31 cellular contexts compared by ENCODE assay signal in the genomic region with DNA sequence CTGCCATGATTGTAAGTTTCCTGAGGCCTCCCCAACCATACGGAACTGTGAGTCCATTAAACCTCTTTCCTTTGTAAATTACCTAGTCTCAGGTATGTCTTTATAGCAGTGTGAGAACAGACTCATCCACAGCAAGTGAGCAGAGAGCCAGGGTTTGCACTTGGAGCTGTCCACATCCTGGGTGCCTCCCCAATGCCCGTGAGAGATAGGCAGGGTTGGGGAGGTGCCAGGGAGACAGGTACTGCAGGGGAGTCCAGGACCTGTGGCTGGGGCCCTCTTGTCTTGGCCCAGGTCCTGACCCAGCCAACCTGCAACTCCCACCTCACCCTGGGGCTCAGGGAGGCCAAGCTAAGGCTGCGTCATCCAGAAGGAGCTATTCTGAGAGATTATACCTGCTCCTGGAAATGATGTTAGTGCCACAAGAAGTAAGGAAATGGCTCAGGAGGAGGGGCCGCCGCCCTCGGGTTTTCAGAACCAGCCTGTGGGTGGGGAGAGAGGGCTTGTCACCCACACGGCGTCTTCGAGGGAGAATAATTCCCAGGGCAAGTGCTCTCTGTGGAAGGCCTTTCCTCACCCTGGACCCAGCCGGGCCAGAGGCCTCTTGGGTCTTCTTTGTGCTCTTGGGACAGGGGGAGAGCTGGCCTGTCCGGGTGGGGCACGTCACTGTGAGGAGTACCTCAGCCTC.
"Had no signal": no experiment of that assay in that cellular context is flagged by ENCODE, and none has a peak within 500 bp of the region (broad histone marks: within the 10 kb centered on the region; RNA-seq: fewer than 3 reads in every experiment).

No MANE protein-coding gene starts in this region.

- DNase-seq: activated CD4-positive, alpha-beta T cell treated with anti-CD3 and anti-CD28 coated beads for 48 hours; activated CD4-positive, alpha-beta T cell treated with anti-CD3 and anti-CD28 coated beads, Interleukin-2, amount 50 U/mL, for 48 hours; activated CD4-positive, CD25-positive, alpha-beta regulatory T cell treated with anti-CD3 and anti-CD28 coated beads, Interleukin-2, amount 50 U/mL, for 72 hours; activated CD8-positive, alpha-beta memory T cell treated with anti-CD3 and anti-CD28 coated beads, Interleukin-2, amount 10 ng/mL, durations not matched to agents 7 days and 5 days; activated effector memory CD4-positive, alpha-beta T cell treated with Interleukin-2 at 50 U/mL for 16 hours; activated naive CD4-positive, alpha-beta T cell; activated naive CD8-positive, alpha-beta T cell treated with anti-CD3 and anti-CD28 coated beads, Interleukin-2, amount 50 U/mL, for 24 hours; activated T-cell treated with anti-CD3 and anti-CD28 coated beads, Interleukin-2, amount 50 U/mL, for 24 hours; amniotic stem cell; body of pancreas; Karpas-422; MM.1S; NCI-H1105; NCI-H1436; NCI-H1694 treated with DMSO at 0.1 percent for 48 hours; NCI-H2029 treated with DMSO at 0.1 percent for 48 hours; NCI-H345; NCI-H510A; NCI-H526 treated with DMSO at 0.1 percent for 48 hours; NCI-H82; OCI-M1; RPMI8226; SHP77; SW 1271 had no signal

- H3K36me3 ChIP-seq: ascending aorta, SJSA1 had no signal

- H3K9me3 ChIP-seq: ascending aorta, body of pancreas, SJSA1 had no signal

- H3K36me3 Mint-ChIP-seq: activated CD8-positive, alpha-beta memory T cell treated with anti-CD3 and anti-CD28 coated beads, Interleukin-2, amount 10 ng/mL, durations not matched to agents 7 days and 5 days; activated naive CD4-positive, alpha-beta T cell treated with anti-CD3 and anti-CD28 coated beads, Interleukin-2, amount 50 U/mL, for 72 hours had no signal

- H3K9me3 Mint-ChIP-seq: activated naive CD8-positive, alpha-beta T cell treated with anti-CD3 and anti-CD28 coated beads, Interleukin-2, amount 50 U/mL, for 24 hours; activated T-cell treated with anti-CD3 and anti-CD28 coated beads, Interleukin-2, amount 50 U/mL, for 24 hours; activated T-helper 1 cell treated with anti-CD3 and anti-CD28 coated beads, Interleukin-12 subunit alpha, Interleukin-12 subunit beta, Interleukin-2, Interleukin-4 antibody, amounts not matched to agents 30 ng/mL and 10 ng/mL and 1 ng/mL, durations not matched to agents 14 hours and 24 hours and 36 hours; T-helper 1 cell treated with Interleukin-12 subunit alpha and Interleukin-12 subunit beta and Interleukin-4 antibody, amounts not matched to agents 30 μg/mL and 1 μg/mL, for 36 hours had no signal

- ATAC-seq: activated CD8-positive, alpha-beta memory T cell treated with anti-CD3 and anti-CD28 coated beads, Interleukin-2, amount 10 ng/mL, durations not matched to agents 7 days and 5 days; activated naive CD4-positive, alpha-beta T cell treated with anti-CD3 and anti-CD28 coated beads, Interleukin-2, amount 50 U/mL, for 72 hours; activated naive CD8-positive, alpha-beta T cell treated with anti-CD3 and anti-CD28 coated beads, Interleukin-2, amount 50 U/mL, for 24 hours; body of pancreas; Panc1; SK-N-SH treated with all-trans-retinoic acid at 6 μM for 48 hours had no signal

- H3K27ac ChIP-seq: ascending aorta, body of pancreas, SJSA1 had no signal

- H3K4me1 ChIP-seq: SJSA1 had no signal

- H3K27ac Mint-ChIP-seq: activated CD8-positive, alpha-beta memory T cell treated with anti-CD3 and anti-CD28 coated beads, Interleukin-2, amount 10 ng/mL, durations not matched to agents 7 days and 5 days; activated naive CD4-positive, alpha-beta T cell treated with anti-CD3 and anti-CD28 coated beads, Interleukin-2, amount 50 U/mL, for 72 hours; activated naive CD8-positive, alpha-beta T cell treated with anti-CD3 and anti-CD28 coated beads, Interleukin-2, amount 50 U/mL, for 24 hours; activated T-cell treated with anti-CD3 and anti-CD28 coated beads, Interleukin-2, amount 50 U/mL, for 24 hours; activated T-helper 1 cell treated with anti-CD3 and anti-CD28 coated beads, Interleukin-12 subunit alpha, Interleukin-12 subunit beta, Interleukin-2, Interleukin-4 antibody, amounts not matched to agents 30 ng/mL and 10 ng/mL and 1 ng/mL, durations not matched to agents 14 hours and 24 hours and 36 hours; T-helper 1 cell treated with Interleukin-12 subunit alpha and Interleukin-12 subunit beta and Interleukin-4 antibody, amounts not matched to agents 30 μg/mL and 1 μg/mL, for 36 hours had no signal

- H3K27me3 Mint-ChIP-seq: activated CD8-positive, alpha-beta memory T cell treated with anti-CD3 and anti-CD28 coated beads, Interleukin-2, amount 10 ng/mL, durations not matched to agents 7 days and 5 days had no signal

- H3K4me3 Mint-ChIP-seq: activated CD8-positive, alpha-beta memory T cell treated with anti-CD3 and anti-CD28 coated beads, Interleukin-2, amount 10 ng/mL, durations not matched to agents 7 days and 5 days; activated naive CD8-positive, alpha-beta T cell treated with anti-CD3 and anti-CD28 coated beads, Interleukin-2, amount 50 U/mL, for 24 hours; activated T-cell treated with anti-CD3 and anti-CD28 coated beads, Interleukin-2, amount 50 U/mL, for 24 hours; activated T-helper 1 cell treated with anti-CD3 and anti-CD28 coated beads, Interleukin-12 subunit alpha, Interleukin-12 subunit beta, Interleukin-2, Interleukin-4 antibody, amounts not matched to agents 30 ng/mL and 10 ng/mL and 1 ng/mL, durations not matched to agents 14 hours and 24 hours and 36 hours; T-helper 1 cell treated with Interleukin-12 subunit alpha and Interleukin-12 subunit beta and Interleukin-4 antibody, amounts not matched to agents 30 μg/mL and 1 μg/mL, for 36 hours had no signal

- H3K27me3 ChIP-seq: ascending aorta, body of pancreas had no signal

- H3K4me3 ChIP-seq: ascending aorta, body of pancreas, SJSA1 had no signal

- H3K4me1 Mint-ChIP-seq: activated CD8-positive, alpha-beta memory T cell treated with anti-CD3 and anti-CD28 coated beads, Interleukin-2, amount 10 ng/mL, durations not matched to agents 7 days and 5 days; activated naive CD8-positive, alpha-beta T cell treated with anti-CD3 and anti-CD28 coated beads, Interleukin-2, amount 50 U/mL, for 24 hours had no signal
